Comparison of ENCODE assay signal across 29 cellular contexts in the genomic region with DNA sequence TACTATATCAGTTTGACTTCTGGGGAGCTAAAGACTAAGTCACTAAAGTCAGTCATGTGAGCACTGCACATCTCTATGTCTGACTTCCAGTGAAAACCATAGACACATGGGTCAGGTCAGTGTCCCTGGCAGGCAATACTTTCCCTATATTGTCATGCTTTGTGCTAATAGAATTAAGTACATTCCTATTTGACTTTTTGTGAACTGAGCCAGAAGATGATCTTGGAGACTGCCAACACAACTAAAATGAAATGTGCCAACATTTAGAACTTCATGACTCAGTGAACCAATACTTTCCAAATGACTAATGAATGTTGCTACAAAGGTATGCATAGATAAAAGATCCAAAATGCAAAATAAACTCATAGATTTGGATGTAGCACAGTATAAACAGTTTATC.
"Had no signal": no experiment of that assay in that cellular context is flagged by ENCODE, and none has a peak within 500 bp of the region (broad histone marks: within the 10 kb centered on the region; RNA-seq: fewer than 3 reads in every experiment).

No MANE protein-coding gene starts in this region.

- H3K27ac ChIP-seq: sigmoid colon, stomach, thyroid gland, upper lobe of left lung had no signal

- H3K4me1 Mint-ChIP-seq: central memory CD8-positive, alpha-beta T cell; nephron; stimulated activated memory B cell treated with anti-CD40 and anti-IgM and Interleukin-4, amounts not matched to agents 10 μg/mL and 1 μg/mL and 100 μg/mL, for 72 hours had no signal

- H3K36me3 ChIP-seq: sigmoid colon, stomach, thyroid gland, upper lobe of left lung had no signal

- H3K27me3 ChIP-seq: sigmoid colon, stomach, thyroid gland, upper lobe of left lung had no signal

- H3K4me3 ChIP-seq: sigmoid colon, smooth muscle cell, stomach, thyroid gland, upper lobe of left lung had no signal

- H3K9me3 ChIP-seq: sigmoid colon, stomach, thyroid gland, upper lobe of left lung had no signal

- H3K4me3 Mint-ChIP-seq: activated naive CD8-positive, alpha-beta T cell; central memory CD8-positive, alpha-beta T cell; nephron; stimulated activated memory B cell treated with anti-CD40 and anti-IgM and Interleukin-4, amounts not matched to agents 10 μg/mL and 1 μg/mL and 100 μg/mL, for 72 hours; WTC11 had no signal

- ATAC-seq: esophagus mucosa; left cardiac atrium; left ventricle myocardium superior; stimulated activated memory B cell treated with anti-CD40 and anti-IgM and Interleukin-4, amounts not matched to agents 10 μg/mL and 1 μg/mL and 100 μg/mL, for 72 hours; WTC11 had no signal

- H3K4me2 ChIP-seq: smooth muscle cell had no signal

- H3K27me3 Mint-ChIP-seq: activated naive CD8-positive, alpha-beta T cell; central memory CD8-positive, alpha-beta T cell; progenitor cell of endocrine pancreas; stimulated activated memory B cell treated with anti-CD40 and anti-IgM and Interleukin-4, amounts not matched to agents 10 μg/mL and 1 μg/mL and 100 μg/mL, for 72 hours had no signal

- FAIRE-seq: colon, endometrium, frontal cortex, islet of Langerhans had no signal

- H3K27ac Mint-ChIP-seq: activated naive CD8-positive, alpha-beta T cell; nephron; progenitor cell of endocrine pancreas; stimulated activated memory B cell treated with anti-CD40 and anti-IgM and Interleukin-4, amounts not matched to agents 10 μg/mL and 1 μg/mL and 100 μg/mL, for 72 hours; WTC11 had no signal

- DNase-seq: activated CD4-positive, alpha-beta T cell treated with anti-CD3 and anti-CD28 coated beads, Interleukin-2, amount 50 U/mL, for 4 hours; activated effector memory CD4-positive, alpha-beta T cell treated with Interleukin-2 at 50 U/mL for 16 hours; activated naive CD4-positive, alpha-beta T cell treated with Interleukin-2 at 50 U/mL for 16 hours; anterior cingulate cortex; dermis blood vessel endothelial cell; effector CD4-positive, alpha-beta T cell; left cardiac atrium; left ventricle myocardium superior; retina; sigmoid colon; stimulated activated CD4-positive, alpha-beta T cell treated with anti-CD3 and anti-CD28 coated beads, Interleukin-1b, Interleukin-23, amount 100 ng/mL, for 48 hours; stimulated activated CD4-positive, alpha-beta T cell treated with anti-CD3 and anti-CD28 coated beads, Interleukin-4, amount 100 ng/mL, for 4 hours; stimulated activated CD8-positive, alpha-beta memory T cell treated with anti-CD3 and anti-CD28 coated beads, Interleukin-4, amount 100 ng/mL, for 48 hours; stomach; T-helper 2 cell; thyroid gland; upper lobe of left lung had no signal

- H3K36me3 Mint-ChIP-seq: activated naive CD8-positive, alpha-beta T cell; stimulated activated memory B cell treated with anti-CD40 and anti-IgM and Interleukin-4, amounts not matched to agents 10 μg/mL and 1 μg/mL and 100 μg/mL, for 72 hours had no signal

- H3K4me1 ChIP-seq: stomach, thyroid gland, upper lobe of left lung had no signal
